In the genomic region with DNA sequence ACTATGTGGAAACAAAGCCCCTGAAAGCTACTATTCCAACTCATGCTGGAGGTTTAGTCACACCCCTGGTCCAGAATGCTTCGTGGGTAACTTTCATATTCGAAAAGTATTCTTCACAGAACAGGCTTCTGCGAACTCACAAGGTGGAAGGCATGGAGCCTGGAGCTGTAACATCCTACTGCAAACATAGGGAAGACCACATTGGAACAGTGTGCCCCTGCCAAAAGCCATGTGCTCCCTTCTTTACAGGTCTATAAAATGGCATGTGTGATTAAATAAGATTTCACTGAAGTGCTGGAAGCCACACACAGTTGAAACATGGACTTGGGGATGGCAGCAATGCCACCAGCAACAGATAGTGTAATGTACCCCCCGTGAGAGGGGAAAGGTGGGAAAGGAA, we compare ENCODE assay signal across 23 cellular contexts.
"Had no signal": no experiment of that assay in that cellular context is flagged by ENCODE, and none has a peak within 500 bp of the region (broad histone marks: within the 10 kb centered on the region; RNA-seq: fewer than 3 reads in every experiment).

No MANE protein-coding gene starts in this region.

- H3K9ac ChIP-seq: neural progenitor cell, parathyroid adenoma had no signal

- H3K79me2 ChIP-seq: parathyroid adenoma had no signal

- H3K4me1 Mint-ChIP-seq: immature natural killer cell, memory B cell had no signal

- H2AFZ ChIP-seq: neural progenitor cell, parathyroid adenoma had no signal

- H3K27me3 ChIP-seq: adrenal gland, esophagus squamous epithelium, neural progenitor cell, sigmoid colon, thyroid gland had no signal

- H3K4me1 ChIP-seq: adrenal gland, esophagus squamous epithelium, parathyroid adenoma, thyroid gland had no signal

- DNase-seq: activated B cell treated with CpG ODN at 0.5 μM for 24 hours; activated CD4-positive, alpha-beta memory T cell treated with anti-CD3 and anti-CD28 coated beads for 36 hours; activated CD4-positive, alpha-beta T cell treated with anti-CD3 and anti-CD28 coated beads for 4 hours; activated gamma-delta T cell treated with Interleukin-2 at 50 U/mL for 16 hours; activated T-cell treated with anti-CD3 and anti-CD28 coated beads for 4 hours; adrenal gland; effector CD8-positive, alpha-beta T cell; esophagus squamous epithelium; immature natural killer cell; mucosa of descending colon; naive thymus-derived CD4-positive, alpha-beta T cell; sigmoid colon; stimulated activated CD4-positive, alpha-beta T cell treated with anti-CD3 and anti-CD28 coated beads, Interleukin-12 subunit alpha, Interleukin-12 subunit beta, amount 100 ng/mL, for 4 hours; stimulated activated CD4-positive, alpha-beta T cell treated with anti-CD3 and anti-CD28 coated beads, Interleukin-2, amount 100 ng/mL, for 24 hours; stimulated activated naive CD4-positive, alpha-beta T cell treated with Interleukin-2 at 50 U/mL for 16 hours; thyroid gland had no signal

- ATAC-seq: activated naive CD4-positive, alpha-beta T cell treated with anti-CD3 and anti-CD28 coated beads, Interleukin-2, amount 50 U/mL, for 72 hours; mucosa of descending colon; naive thymus-derived CD4-positive, alpha-beta T cell had no signal

- H3K27ac Mint-ChIP-seq: activated B cell treated with CpG ODN at 0.5 μM for 24 hours; activated CD4-positive, alpha-beta memory T cell treated with anti-CD3 and anti-CD28 coated beads for 36 hours; activated naive CD4-positive, alpha-beta T cell treated with anti-CD3 and anti-CD28 coated beads, Interleukin-2, amount 50 U/mL, for 72 hours; activated T-helper 1 cell treated with anti-CD3 and anti-CD28 coated beads, Interleukin-12 subunit alpha, Interleukin-12 subunit beta, Interleukin-2, Interleukin-4 antibody, amounts not matched to agents 30 ng/mL and 10 ng/mL and 1 ng/mL, durations not matched to agents 14 hours and 24 hours and 36 hours; dendritic cell treated with granulocyte-macrophage colony-stimulating factor and Interleukin-4, amounts not matched to agents 40 ng/mL and 50 ng/mL, for 4 days; immature natural killer cell; memory B cell; naive thymus-derived CD4-positive, alpha-beta T cell; neural progenitor cell; T-helper 2 cell treated with Interferon-gamma antibody and Interleukin-4, amounts not matched to agents 5 μg/mL and 100 μg/mL, for 36 hours had no signal

- H3K4me2 ChIP-seq: neural progenitor cell had no signal

- H3K9me3 ChIP-seq: adrenal gland, esophagus squamous epithelium, mucosa of descending colon, sigmoid colon, thyroid gland had no signal

- H3K9me3 Mint-ChIP-seq: activated B cell treated with CpG ODN at 0.5 μM for 24 hours; activated CD4-positive, alpha-beta memory T cell treated with anti-CD3 and anti-CD28 coated beads for 36 hours; activated naive CD4-positive, alpha-beta T cell treated with anti-CD3 and anti-CD28 coated beads, Interleukin-2, amount 50 U/mL, for 72 hours; activated T-helper 1 cell treated with anti-CD3 and anti-CD28 coated beads, Interleukin-12 subunit alpha, Interleukin-12 subunit beta, Interleukin-2, Interleukin-4 antibody, amounts not matched to agents 30 ng/mL and 10 ng/mL and 1 ng/mL, durations not matched to agents 14 hours and 24 hours and 36 hours; dendritic cell treated with granulocyte-macrophage colony-stimulating factor and Interleukin-4, amounts not matched to agents 40 ng/mL and 50 ng/mL, for 4 days; immature natural killer cell; memory B cell; neural progenitor cell; T-helper 2 cell treated with Interferon-gamma antibody and Interleukin-4, amounts not matched to agents 5 μg/mL and 100 μg/mL, for 36 hours had no signal

- H3K27me3 Mint-ChIP-seq: dendritic cell treated with granulocyte-macrophage colony-stimulating factor and Interleukin-4, amounts not matched to agents 40 ng/mL and 50 ng/mL, for 4 days had no signal

- H3K27ac ChIP-seq: adrenal gland, esophagus squamous epithelium, neural progenitor cell, parathyroid adenoma, sigmoid colon, thyroid gland had no signal

- H3K4me3 Mint-ChIP-seq: activated B cell treated with CpG ODN at 0.5 μM for 24 hours; activated CD4-positive, alpha-beta memory T cell treated with anti-CD3 and anti-CD28 coated beads for 36 hours; activated T-helper 1 cell treated with anti-CD3 and anti-CD28 coated beads, Interleukin-12 subunit alpha, Interleukin-12 subunit beta, Interleukin-2, Interleukin-4 antibody, amounts not matched to agents 30 ng/mL and 10 ng/mL and 1 ng/mL, durations not matched to agents 14 hours and 24 hours and 36 hours; dendritic cell treated with granulocyte-macrophage colony-stimulating factor and Interleukin-4, amounts not matched to agents 40 ng/mL and 50 ng/mL, for 4 days; immature natural killer cell; memory B cell; naive thymus-derived CD4-positive, alpha-beta T cell; neural progenitor cell; T-helper 2 cell treated with Interferon-gamma antibody and Interleukin-4, amounts not matched to agents 5 μg/mL and 100 μg/mL, for 36 hours had no signal

- H3K4me3 ChIP-seq: adrenal gland, esophagus squamous epithelium, mucosa of descending colon, neural progenitor cell, sigmoid colon, thyroid gland had no signal

- H3K36me3 Mint-ChIP-seq: activated CD4-positive, alpha-beta memory T cell treated with anti-CD3 and anti-CD28 coated beads for 36 hours; activated naive CD4-positive, alpha-beta T cell treated with anti-CD3 and anti-CD28 coated beads, Interleukin-2, amount 50 U/mL, for 72 hours; immature natural killer cell; memory B cell; neural progenitor cell had no signal

- H3K36me3 ChIP-seq: adrenal gland, esophagus squamous epithelium, neural progenitor cell, sigmoid colon, thyroid gland had no signal
